1 cellular context compared by ENCODE assay signal in genomic region chr14:44505588-44505987, GRCh38.
TF ChIP-seq lines count a peak whose summit lies in the region.

No MANE protein-coding gene starts in this region.

TF ChIP-seq in GM23338, 12 proteins besides CTCF, POLR2A, EP300 and RAD21:
- TF ChIP-seq ZNF462 (CRISPR knock-in tag; IDR thresholded peaks at IDR 0.05) (no peak), ZNF114 (CRISPR knock-in tag; IDR thresholded peaks at IDR 0.05) (no peak)
TF ChIP-seq in GM23338: peak in this region for 0.
